In genomic region chr17:43588664-43589435, GRCh38 we compare ENCODE assay signal across 20 cellular contexts. TPM values are rescaled to one million over a fixed set of nuclear protein-coding genes. Genes with fewer than 3 reads are reported as not detected.
DNase-seq lines count a peak whose midpoint lies in the region; ATAC-seq and TF ChIP-seq lines count a peak whose summit lies in the region.
"Had no signal": no experiment of that assay in that cellular context is flagged by ENCODE, and none has a peak within 500 bp of the region (broad histone marks: within the 10 kb centered on the region; RNA-seq: fewer than 3 reads in every experiment).

No MANE protein-coding gene starts in this region.

- peak overlapping the region; percentile 42; the same call in 1 of the 2 replicates for H3K4ac ChIP-seq in IMR-90 (ENCODE audit: low read depth, low read length)

- intact Hi-C loops in Caco-2 (cut with micrococcal nuclease; ENCODE audit: unreplicated experiment) (no loop called here), IMR-90 (cut with micrococcal nuclease) (no loop called here)

- in situ Hi-C loops in IMR-90 (cut with MboI; ENCODE audit: low sequenced_read_pairs): no loop called here

- H3K27me3 Mint-ChIP-seq in Caco-2 (ENCODE audit: insufficient read depth, unreplicated experiment) (no peaks in the 10 kb centered on the region), neural crest cell (ENCODE audit: low read depth) (no peaks in the 10 kb centered on the region)

- H3K27ac Mint-ChIP-seq in Caco-2 (ENCODE audit: unreplicated experiment): peak overlapping the region; percentile 56
- peak overlapping the region; percentile 40 for H3K27ac Mint-ChIP-seq in neural crest cell (ENCODE audit: unreplicated experiment)
- H3K27ac Mint-ChIP-seq: CD8-positive, alpha-beta memory T cell; GM23338; HFFc6; T-cell had no signal

- H2BK20ac ChIP-seq in IMR-90 (ENCODE audit: low read depth, low read length): 0 out of 2 replicates have a peak overlapping the region, but pooled peaks have one; percentile 26

- no peak overlapping the region for H3K56ac ChIP-seq in IMR-90 (ENCODE audit: extremely low read depth, insufficient read depth, low read length)

- TF ChIP-seq POLR2A in IMR-90 (IDR thresholded peaks at IDR 0.05; ENCODE audit: low read depth, low read length): no peak

- no peaks in the 10 kb centered on the region for H4K20me1 ChIP-seq in IMR-90 (ENCODE audit: insufficient read depth, low read length)

- no peak overlapping the region for H2AK9ac ChIP-seq in IMR-90 (replicated peaks; ENCODE audit: low read depth, low read length, poor library complexity)

- H3K18ac ChIP-seq in IMR-90 (ENCODE audit: low read depth, low read length): no peak overlapping the region

- H3K27ac ChIP-seq in IMR-90 (ENCODE audit: insufficient read depth, low read length): no peak overlapping the region

- H3K9me3 ChIP-seq in Caco-2 (peaks cover 10% of the 10 kb centered on the region; the same call in 1 of the 2 replicates), IMR-90 (ENCODE audit: control insufficient read depth, insufficient read depth, low read length) (no peaks in the 10 kb centered on the region)
- H3K9me3 ChIP-seq: BE2C, SK-N-SH had no signal

- H3K27me3 ChIP-seq in Caco-2 (replicated peaks; ENCODE audit: control insufficient read depth, insufficient read depth, low read length) (no peaks in the 10 kb centered on the region), IMR-90 (ENCODE audit: control insufficient read depth, insufficient read depth, low read length) (no peaks in the 10 kb centered on the region)
- H3K27me3 ChIP-seq: BE2C had no signal

- no peak overlapping the region for H2BK5ac ChIP-seq in IMR-90 (ENCODE audit: low read depth, low read length, poor library complexity, severe bottlenecking)

- no peak overlapping the region for H4K5ac ChIP-seq in IMR-90 (ENCODE audit: low read depth, low read length)

- H3K4me3 ChIP-seq in Caco-2 (ENCODE audit: low read depth, low read length): no peak overlapping the region
- H3K4me3 ChIP-seq in IMR-90 (ENCODE audit: insufficient read depth, low read depth, low read length): no peak overlapping the region
- no peak overlapping the region for H3K4me3 ChIP-seq in fibroblast of the aortic adventitia (ENCODE audit: low read depth, low read length)
- H3K4me3 ChIP-seq: GM12878, GM23338 had no signal

- DNase-seq in Caco-2 (peak in 1 of 2 experiments; percentile 56), IMR-90 (no peak), fibroblast of the aortic adventitia (ENCODE audit: low read depth) (peak; percentile 62), neural crest cell (ENCODE audit: low read depth, low spot score) (no peak), NCI-H128 (lab: John Stamatoyannopoulos, UW; ENCODE audit: unreplicated experiment) (no peak)
- DNase-seq: BE2C; CD8-positive, alpha-beta memory T cell; GDM1; HFFc6; NCI-H1417; NCI-H187 treated with DMSO at 0.1 percent for 48 hours; NCI-H748 treated with DMSO at 0.1 percent for 48 hours; PC-3; SK-N-SH; T-cell had no signal

- H3K4me1 ChIP-seq in Caco-2 (peaks cover 49% of the 10 kb centered on the region), IMR-90 (ENCODE audit: control insufficient read depth, insufficient read depth, low read length) (peaks cover 18% of the 10 kb centered on the region)

- ATAC-seq in IMR-90 (ENCODE audit: low read depth) (no peak), GM21723 (IDR thresholded peaks at IDR 0.05; ENCODE audit: unreplicated experiment) (no peak), HG02981 (IDR thresholded peaks at IDR 0.05; ENCODE audit: unreplicated experiment) (no peak)
- ATAC-seq: GM12878, GM23338, PC-3, T-cell had no signal

- no peak overlapping the region for H3K4me3 Mint-ChIP-seq in Caco-2 (ENCODE audit: unreplicated experiment)
- no peak overlapping the region for H3K4me3 Mint-ChIP-seq in neural crest cell
- H3K4me3 Mint-ChIP-seq: CD8-positive, alpha-beta memory T cell; GM23338; HFFc6; T-cell had no signal

- H3K79me1 ChIP-seq in IMR-90 (ENCODE audit: low read depth in 1 of 2, low read length in 2 of 2): no peaks in the 10 kb centered on the region

- H3K9ac ChIP-seq in IMR-90 (ENCODE audit: low read depth, low read length): no peak overlapping the region
- H3K9ac ChIP-seq: SK-N-SH had no signal

- TF ChIP-seq CTCF in Caco-2 (IDR thresholded peaks at IDR 0.05; ENCODE audit: insufficient read depth in 1 of 2, low read depth in 1 of 2, low read length in 1 of 2, severe bottlenecking in 1 of 2, unreplicated experiment in 1 of 2) (no peak), IMR-90 (conservative IDR thresholded peaks at IDR 0.05; ENCODE audit: low read depth, low read length) (no peak), fibroblast of the aortic adventitia (IDR thresholded peaks at IDR 0.05; ENCODE audit: insufficient read depth, low read length) (no peak), neural crest cell (conservative IDR thresholded peaks at IDR 0.05) (no peak)

- H3K9me3 Mint-ChIP-seq in Caco-2 (ENCODE audit: unreplicated experiment): peaks cover 2% of the 10 kb centered on the region
- H3K9me3 Mint-ChIP-seq in neural crest cell: peaks cover 3% of the 10 kb centered on the region
- H3K9me3 Mint-ChIP-seq: CD8-positive, alpha-beta memory T cell; GM23338; HFFc6; T-cell had no signal

- H3K36me3 ChIP-seq in Caco-2 (ENCODE audit: control insufficient read depth, insufficient read depth, low read length) (no peaks in the 10 kb centered on the region), IMR-90 (ENCODE audit: control insufficient read depth, insufficient read depth, low read length) (no peaks in the 10 kb centered on the region)
- H3K36me3 ChIP-seq: BE2C had no signal

- dilution Hi-C loops in IMR-90 (cut with HindIII; ENCODE audit: low sequenced_read_pairs, unreplicated experiment): no loop called here

- no peak overlapping the region for H4K91ac ChIP-seq in IMR-90 (ENCODE audit: insufficient read depth, low read depth, low read length)

- no peak overlapping the region for H3K23ac ChIP-seq in IMR-90 (ENCODE audit: low read depth, low read length)

- 95% methylated on average over 4 of the region's 9 CpGs; no CpG with 5 or more reads in 1 of the 2 experiments for WGBS in IMR-90 (ENCODE audit: extremely low coverage in 2 of 2, insufficient read length in 1 of 2), 2 experiments

- no peak overlapping the region for H3K4me2 ChIP-seq in IMR-90 (ENCODE audit: low read depth, low read length)
- H3K4me2 ChIP-seq: GM23338, SK-N-SH had no signal

- peak overlapping the region; percentile 69 for H2AK5ac ChIP-seq in IMR-90 (ENCODE audit: low read depth, low read length)

- H2BK120ac ChIP-seq in IMR-90 (ENCODE audit: low read depth, low read length): 0 out of 2 replicates have a peak overlapping the region, but pooled peaks have one; percentile 18

- BruUV-seq in Caco-2 (replicated peaks; lab: Mats Ljungman, UMichigan): no TSS peak
- no TSS peak for BruUV-seq in IMR-90 (replicated peaks; lab: Mats Ljungman, UMichigan)

- no peak overlapping the region for H3K14ac ChIP-seq in IMR-90 (replicated peaks; ENCODE audit: low read depth, low read length)

- TF ChIP-seq RAD21 in IMR-90 (IDR thresholded peaks at IDR 0.05; ENCODE audit: low read length): no peak

- CTCF ChIA-PET in Caco-2 (lab: Charles Lee): no interaction called here
- CTCF ChIA-PET in IMR-90 (lab: Yijun Ruan, JAX): interaction anchor here (1.0 kb wide), 1 partner anchor 12 kb away, joined by 3 read pairs; no protein-coding TSS in a partner anchor

- H2BK15ac ChIP-seq in IMR-90 (ENCODE audit: low read depth, low read length): no peak overlapping the region

- H2AFZ ChIP-seq in IMR-90 (replicated peaks; ENCODE audit: low read length, poor library complexity): no peak overlapping the region
- H2AFZ ChIP-seq: GM23338 had no signal

- H3K4me1 Mint-ChIP-seq in Caco-2 (ENCODE audit: low read depth, unreplicated experiment) (peaks cover 44% of the 10 kb centered on the region), neural crest cell (peaks cover 23% of the 10 kb centered on the region)
- H3K4me1 Mint-ChIP-seq: CD8-positive, alpha-beta memory T cell; T-cell had no signal

- H3K36me3 Mint-ChIP-seq in Caco-2 (ENCODE audit: insufficient read depth, unreplicated experiment): peaks cover 11% of the 10 kb centered on the region
- H3K36me3 Mint-ChIP-seq in neural crest cell (ENCODE audit: low read depth): no peaks in the 10 kb centered on the region
- H3K36me3 Mint-ChIP-seq: CD8-positive, alpha-beta memory T cell; IgD-negative memory B cell; T-cell had no signal

- no peak overlapping the region for H4K8ac ChIP-seq in IMR-90 (ENCODE audit: low read depth in 2 of 2, low read length in 2 of 2)

- POLR2A ChIA-PET in Caco-2 (lab: Charles Lee): no interaction called here
- POLR2A ChIA-PET in IMR-90 (lab: Charles Lee; ENCODE audit: unreplicated experiment): no interaction called here

- peaks cover 6% of the 10 kb centered on the region; the same call in 1 of the 2 replicates for H3K9me1 ChIP-seq in IMR-90 (ENCODE audit: insufficient read depth, low read length)

TF ChIP-seq in IMR-90, 13 proteins besides CTCF, POLR2A, EP300 and RAD21:
- no peak for TF ChIP-seq RCOR1 (IDR thresholded peaks at IDR 0.05; ENCODE audit: insufficient replicate concordance, low read length)

RNA-seq across cellular contexts. Expression of gene ETV4, which starts 42.7 kb away (rescaled TPM):
- total RNA-seq in Caco-2 (2022) (37.8 and 48.5 TPM in 2 replicates), IMR-90 (2012; rRNA removed) (3.3 and 4.3 TPM in 2 replicates), fibroblast of the aortic adventitia (ENCODE audit: low replicate concordance) (0.41 and 6.1 TPM in 2 replicates), neural crest cell (55.0 and 59.6 TPM in 2 replicates)
- 12.7 and 13.2 TPM in 2 replicates for polyA plus RNA-seq in IMR-90 (2012; rRNA removed)
- 9.5 TPM in 2 replicates for polyA plus RNA-seq in IMR-90 (2012; cell fraction: cytosol; rRNA removed)
- polyA plus RNA-seq in IMR-90 (2012; cell fraction: nucleus; rRNA removed; ENCODE audit: low replicate concordance): 17.9 and 24.9 TPM in 2 replicates
- polyA plus RNA-seq: IgD-negative memory B cell had no signal
